Comparison of ENCODE assay signal across 14 cellular contexts in genomic region chr18:58512161-58512581, GRCh38.
A peak's percentile ranks its signal among the peaks of the same experiment; 100 is the strongest.
DNase-seq lines count a peak whose midpoint lies in the region; ATAC-seq and TF ChIP-seq lines count a peak whose summit lies in the region.
"Had no signal": no experiment of that assay in that cellular context is flagged by ENCODE, and none has a peak within 500 bp of the region (broad histone marks: within the 10 kb centered on the region; RNA-seq: fewer than 3 reads in every experiment).

No MANE protein-coding gene starts in this region.

- no peak overlapping the region for H2BK120ac ChIP-seq in neuronal stem cell (ENCODE audit: low read depth, low read length)

- H3K14ac ChIP-seq in neuronal stem cell (ENCODE audit: low read length), result peak overlapping the region; percentile 98

- no peak for TF ChIP-seq CTCF in GM23338 (conservative IDR thresholded peaks at IDR 0.05; ENCODE audit: low read depth in 2 of 2)

- no CpG with 5 or more reads among the region's 5 CpGs for WGBS in neuronal stem cell (ENCODE audit: extremely low coverage in 2 of 2, insufficient read length in 2 of 2, insufficient replicate concordance in 1 of 2), 2 donors

- peaks cover 13% of the 10 kb centered on the region; the same call in 2 of the 3 replicates for H3K9me3 Mint-ChIP-seq in GM23338
- H3K9me3 Mint-ChIP-seq: CD8-positive, alpha-beta T cell; stimulated activated memory B cell treated with anti-CD40 and anti-IgM and Interleukin-4, amounts not matched to agents 10 μg/mL and 1 μg/mL and 100 μg/mL, for 72 hours had no signal

- H4K8ac ChIP-seq in neuronal stem cell (ENCODE audit: low read depth, low read length), result peak overlapping the region; percentile 90

- H3K36me3 ChIP-seq in GM23338 (ENCODE audit: insufficient read depth) (no peaks in the 10 kb centered on the region), neuronal stem cell (replicated peaks in 1 of 2; ENCODE audit: control insufficient read depth in 2 of 2, insufficient read depth in 2 of 2, low read length in 2 of 2) (peaks cover 2 to 9% of the 10 kb centered on the region in 2 donors)

- H3K4me1 ChIP-seq in GM23338 (ENCODE audit: insufficient read depth) (peaks cover 19% of the 10 kb centered on the region), neuronal stem cell (ENCODE audit: control insufficient read depth in 2 of 2, insufficient read depth in 1 of 2, low read depth in 1 of 2, low read length in 2 of 2) (peaks cover 0 to 19% of the 10 kb centered on the region in 2 donors)

- peak overlapping the region; percentile 83 for H3K9ac ChIP-seq in neuronal stem cell (ENCODE audit: low read depth, low read length, poor library complexity)

- peak overlapping the region; percentile 92 for H3K27ac Mint-ChIP-seq in GM23338
- H3K27ac Mint-ChIP-seq: activated naive CD8-positive, alpha-beta T cell; activated T-helper 1 cell treated with anti-CD3 and anti-CD28 coated beads, Interleukin-12 subunit alpha, Interleukin-12 subunit beta, Interleukin-2, Interleukin-4 antibody, amounts not matched to agents 30 ng/mL and 10 ng/mL and 1 ng/mL, durations not matched to agents 14 hours and 24 hours and 36 hours; CD8-positive, alpha-beta T cell; stimulated activated memory B cell treated with anti-CD40 and anti-IgM and Interleukin-4, amounts not matched to agents 10 μg/mL and 1 μg/mL and 100 μg/mL, for 72 hours had no signal

- H3K27ac ChIP-seq in GM23338 (ENCODE audit: low read depth) (peak overlapping the region; percentile 40), neuronal stem cell (replicated peaks; ENCODE audit: low read length) (peak overlapping the region; percentile 46)

- H2BK5ac ChIP-seq in neuronal stem cell (ENCODE audit: low read length), result no peak overlapping the region

- peaks cover 22% of the 10 kb centered on the region for H3K4me1 Mint-ChIP-seq in GM23338
- H3K4me1 Mint-ChIP-seq: stimulated activated memory B cell treated with anti-CD40 and anti-IgM and Interleukin-4, amounts not matched to agents 10 μg/mL and 1 μg/mL and 100 μg/mL, for 72 hours had no signal

- H3K23ac ChIP-seq in neuronal stem cell (ENCODE audit: low read depth, low read length, poor library complexity), result peak overlapping the region; percentile 97

- 0 out of 2 replicates have a peak, but pooled peaks cover 4% of the 10 kb centered on the region for H3F3A ChIP-seq in GM23338 (replicated peaks; ENCODE audit: low read depth)

- peak overlapping the region; percentile 97 for H4K91ac ChIP-seq in neuronal stem cell (ENCODE audit: low read depth, low read length, poor library complexity)

- peak overlapping the region; percentile 92 for H3K4ac ChIP-seq in neuronal stem cell (ENCODE audit: low read length)

- DNase-seq in GM23338 (ENCODE audit: low spot score) (peak; percentile 94), NCI-H526 treated with DMSO at 0.1 percent for 48 hours (lab: John Stamatoyannopoulos, UW) (peak; percentile 47), iPS DF 19.7 (ENCODE audit: low read depth, low spot score) (peak; percentile 91), neuronal stem cell (ENCODE audit: low spot score) (peak; percentile 44), NCI-H2029 (lab: John Stamatoyannopoulos, UW) (no peak)
- no peak for DNase-seq in stimulated activated CD4-positive, alpha-beta T cell treated with anti-CD3 and anti-CD28 coated beads, Interleukin-1b, Interleukin-23, amount 100 ng/mL, for 48 hours
- DNase-seq: NCI-H1105 treated with DMSO at 0.1 percent for 48 hours, SW 1271 had no signal

- H4K20me1 ChIP-seq in GM23338 (replicated peaks; ENCODE audit: insufficient read depth), result no peaks in the 10 kb centered on the region

- H3K9me2 ChIP-seq in GM23338 (ENCODE audit: insufficient read depth), result peaks cover 11% of the 10 kb centered on the region; the same call in 1 of the 2 replicates

- peak overlapping the region; percentile 1 for H2BK15ac ChIP-seq in neuronal stem cell (ENCODE audit: low read length)

- H3K27me3 ChIP-seq in GM23338 (ENCODE audit: insufficient read depth) (no peaks in the 10 kb centered on the region), neuronal stem cell (ENCODE audit: control insufficient read depth in 3 of 3, insufficient read depth in 3 of 3, low read depth in 1 of 3, low read length in 3 of 3) (peaks cover 0 to 3% (median 0%) of the 10 kb centered on the region in 3 experiments)

- H3K4me3 ChIP-seq in GM23338 (peak overlapping the region; percentile 23), neuronal stem cell (ENCODE audit: low read length in 2 of 2) (no peak overlapping the region)

- H2AFZ ChIP-seq in GM23338 (no peak overlapping the region), neuronal stem cell (ENCODE audit: low read length) (no peak overlapping the region)

- H3K27me3 Mint-ChIP-seq in GM23338 (ENCODE audit: insufficient read depth, low read depth, poor library complexity), result peaks cover 15% of the 10 kb centered on the region
- H3K27me3 Mint-ChIP-seq: activated naive CD8-positive, alpha-beta T cell had no signal

- H3K79me1 ChIP-seq in neuronal stem cell (ENCODE audit: low read depth, low read length), result peaks cover 6% of the 10 kb centered on the region

- peak overlapping the region; percentile 93 for H2BK12ac ChIP-seq in neuronal stem cell (ENCODE audit: low read length)

- H3K36me3 Mint-ChIP-seq in GM23338 (ENCODE audit: low read depth), result peaks cover 3% of the 10 kb centered on the region; the same call in 2 of the 3 replicates
- H3K36me3 Mint-ChIP-seq: activated naive CD8-positive, alpha-beta T cell; CD8-positive, alpha-beta T cell; stimulated activated memory B cell treated with anti-CD40 and anti-IgM and Interleukin-4, amounts not matched to agents 10 μg/mL and 1 μg/mL and 100 μg/mL, for 72 hours had no signal

- H3K9me3 ChIP-seq in neuronal stem cell (replicated peaks in 1 of 2; ENCODE audit: control insufficient read depth in 2 of 2, insufficient read depth in 1 of 2, low read depth in 1 of 2, low read length in 2 of 2), result peaks cover 0 to 3% of the 10 kb centered on the region in 2 donors

- peak overlapping the region; percentile 90 for H2AK5ac ChIP-seq in neuronal stem cell (ENCODE audit: low read depth, low read length)

- H3K4me3 Mint-ChIP-seq in GM23338, result peak overlapping the region; percentile 52
- H3K4me3 Mint-ChIP-seq: activated naive CD8-positive, alpha-beta T cell; activated T-helper 1 cell treated with anti-CD3 and anti-CD28 coated beads, Interleukin-12 subunit alpha, Interleukin-12 subunit beta, Interleukin-2, Interleukin-4 antibody, amounts not matched to agents 30 ng/mL and 10 ng/mL and 1 ng/mL, durations not matched to agents 14 hours and 24 hours and 36 hours; CD8-positive, alpha-beta T cell; stimulated activated memory B cell treated with anti-CD40 and anti-IgM and Interleukin-4, amounts not matched to agents 10 μg/mL and 1 μg/mL and 100 μg/mL, for 72 hours had no signal

- H3K79me2 ChIP-seq in GM23338 (replicated peaks; ENCODE audit: insufficient read depth), result no peaks in the 10 kb centered on the region

- H3K4me2 ChIP-seq in GM23338, result peak overlapping the region; percentile 53
- H3K4me2 ChIP-seq in neuronal stem cell (ENCODE audit: insufficient read depth, low read length, poor library complexity, severe bottlenecking), result peak overlapping the region; percentile 19

- peak overlapping the region; percentile 87 for H3K18ac ChIP-seq in neuronal stem cell (ENCODE audit: low read length)

- ATAC-seq in GM23338, result peak; percentile 83
- no peak for ATAC-seq in HG02759 (IDR thresholded peaks at IDR 0.05; ENCODE audit: unreplicated experiment)
- ATAC-seq: CD8-positive, alpha-beta T cell; sciatic nerve; stimulated activated memory B cell treated with anti-CD40 and anti-IgM and Interleukin-4, amounts not matched to agents 10 μg/mL and 1 μg/mL and 100 μg/mL, for 72 hours had no signal

TF ChIP-seq in GM23338, 12 proteins besides CTCF, POLR2A, EP300 and RAD21 (continues in another document):
- TF ChIP-seq NANOG (IDR thresholded peaks at IDR 0.05; ENCODE audit: borderline replicate concordance), result peak; percentile 75; the same call in 1 of the 2 replicates

Comparison
In these comparisons a context has a peak if more than half of its experiments do, and no peak if none do; other contexts are left out.
1. DNase-seq: peak in GM23338 (single experiment), NCI-H526 treated with DMSO at 0.1 percent for 48 hours (single experiment), iPS DF 19.7 (single experiment) and neuronal stem cell (single experiment); none in NCI-H2029 (single experiment) and stimulated activated CD4-positive, alpha-beta T cell treated with anti-CD3 and anti-CD28 coated beads, Interleukin-1b, Interleukin-23, amount 100 ng/mL, for 48 hours (single experiment).